In the genomic region with DNA sequence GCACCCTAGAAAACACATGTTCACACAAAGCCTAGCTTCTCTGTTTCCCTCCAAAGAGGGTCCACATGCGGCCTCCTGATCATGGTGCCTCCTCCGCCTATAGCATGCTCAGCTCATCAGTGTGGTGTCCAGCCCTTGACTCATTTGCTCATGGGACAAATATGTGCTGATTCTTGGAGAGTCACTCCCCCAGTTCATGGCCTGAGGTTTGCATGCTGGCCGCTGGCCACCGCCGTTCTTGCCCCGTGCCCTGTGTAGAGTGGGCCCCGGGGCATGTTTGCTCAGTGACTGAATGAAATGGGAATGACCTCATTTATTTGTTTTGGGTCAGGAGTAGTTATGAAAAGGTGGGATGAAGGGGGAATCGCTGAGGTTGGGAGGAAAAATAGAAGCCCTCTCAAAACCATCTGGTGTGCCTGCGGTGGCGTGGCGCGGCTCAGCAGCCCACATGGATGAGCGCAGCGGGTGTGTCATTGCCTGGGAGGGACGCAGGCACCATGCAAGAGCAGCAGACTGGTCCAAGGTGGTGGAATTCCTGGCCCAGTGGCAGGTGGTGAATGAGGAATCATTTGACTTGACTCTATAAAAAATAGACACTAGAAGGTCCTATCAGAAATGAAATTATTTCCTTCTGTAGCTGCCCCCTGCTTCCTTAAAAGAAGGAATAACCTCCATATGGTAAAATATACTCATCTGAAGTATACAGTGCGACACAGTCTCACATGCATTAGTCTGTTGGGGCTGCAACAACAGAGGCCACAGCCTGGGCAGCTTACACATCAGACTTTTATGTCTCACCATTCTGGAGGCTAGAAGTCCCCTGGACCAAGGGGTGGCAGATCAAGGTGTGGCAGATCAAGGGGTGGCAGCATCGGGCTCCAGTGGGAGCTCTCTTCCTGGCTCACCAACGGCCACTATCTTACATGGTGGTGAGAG, we compare ENCODE assay signal across 10 cellular contexts. TPM values are rescaled to one million over a fixed set of nuclear protein-coding genes. Genes with fewer than 3 reads are reported as not detected.
DNase-seq lines count a peak whose midpoint lies in the region; ATAC-seq, FAIRE-seq and TF ChIP-seq lines count a peak whose summit lies in the region.
"Had no signal": no experiment of that assay in that cellular context is flagged by ENCODE, and none has a peak within 500 bp of the region (broad histone marks: within the 10 kb centered on the region; RNA-seq: fewer than 3 reads in every experiment).

No MANE protein-coding gene starts in this region.

- no peak for ATAC-seq in HG02970 (IDR thresholded peaks at IDR 0.05; ENCODE audit: low FRiP score, unreplicated experiment)
- no peak for ATAC-seq in GM18867 (IDR thresholded peaks at IDR 0.05; ENCODE audit: unreplicated experiment)
- ATAC-seq in HG03342 (IDR thresholded peaks at IDR 0.05; ENCODE audit: unreplicated experiment) = no peak

- DNase-seq in Daoy (ENCODE audit: low read depth) (peak; percentile 98), NCI-H226 (peak; percentile 97), bronchial epithelial cell (ENCODE audit: low read depth) (peak; percentile 89), non-pigmented ciliary epithelial cell (ENCODE audit: low read depth) (peak; percentile 89), activated T-cell treated with anti-CD3 and anti-CD28 coated beads for 4 hours (no peak)
- DNase-seq: activated CD4-positive, alpha-beta memory T cell treated with anti-CD3 and anti-CD28 coated beads for 36 hours; NCI-H2227 treated with DMSO at 0.1 percent for 48 hours had no signal

- H3K36me3 ChIP-seq in bronchial epithelial cell (ENCODE audit: control insufficient read depth, insufficient read depth, low read length) = no peaks in the 10 kb centered on the region

- no peak for FAIRE-seq in bronchial epithelial cell (lab: Jason Lieb, UNC)

- no peak overlapping the region for H3K4me3 ChIP-seq in bronchial epithelial cell (ENCODE audit: low read depth, low read length)

- peaks cover 2% of the 10 kb centered on the region for H3K27me3 ChIP-seq in bronchial epithelial cell (ENCODE audit: control insufficient read depth, insufficient read depth, low read length)

- TF ChIP-seq CTCF in bronchial epithelial cell (IDR thresholded peaks at IDR 0.05; ENCODE audit: insufficient read depth, low read length, severe bottlenecking) = no peak

RNA-seq across cellular contexts. Expression of gene CRISPLD2, which starts 31.7 kb away (rescaled TPM):
- 21.6 and 25.7 TPM in 2 replicates for total RNA-seq in Daoy (2014; rRNA removed; shearing (Covaris generic))
- total RNA-seq in bronchial epithelial cell = 0.26 and 0.53 TPM in 2 replicates

Comparison
In these comparisons a context has a peak if more than half of its experiments do, and no peak if none do; other contexts are left out.
1. RNA of gene CRISPLD2, which starts 31.7 kb away (total RNA-seq): 21.6 to 25.7 TPM in Daoy; 0.26 to 0.53 TPM in bronchial epithelial cell; every median in the first group is over 10 times any median in the second.